ENCODE assay signal across 22 cellular contexts in genomic region chr10:101892782-101893391, GRCh38. TPM values are rescaled to one million over a fixed set of nuclear protein-coding genes. Genes with fewer than 3 reads are reported as not detected.
DNase-seq lines count a peak whose midpoint lies in the region; ATAC-seq and TF ChIP-seq lines count a peak whose summit lies in the region.
"Had no signal": no experiment of that assay in that cellular context is flagged by ENCODE, and none has a peak within 500 bp of the region (broad histone marks: within the 10 kb centered on the region; RNA-seq: fewer than 3 reads in every experiment).

No MANE protein-coding gene starts in this region.

- no peak overlapping the region for H2BK15ac ChIP-seq in mesendoderm (replicated peaks; ENCODE audit: low read depth)

- no peak overlapping the region for H4K8ac ChIP-seq in mesendoderm (ENCODE audit: low read depth, low read length)

- H3K9me2 ChIP-seq in GM23248 (ENCODE audit: insufficient read depth), result no peaks in the 10 kb centered on the region

- no peak overlapping the region for H3K56ac ChIP-seq in mesendoderm (ENCODE audit: low read length)

- no peak for TF ChIP-seq CTCF in VCaP (conservative IDR thresholded peaks at IDR 0.05)

- 88 to 90% methylated on average over 4 of the region's 4 CpGs for WGBS in GM23248 (ENCODE audit: low coverage in 1 of 2, low lambda C conversion rate in 2 of 2, missing lambda C conversion rate in 2 of 2), 2 experiments
- no CpG with 5 or more reads among the region's 4 CpGs for WGBS in mesendoderm (ENCODE audit: extremely low coverage, insufficient coverage, low lambda C conversion rate)

- no peak overlapping the region for H3K23ac ChIP-seq in mesendoderm (ENCODE audit: low read length)

- H3K27ac ChIP-seq in GM23248, result no peak overlapping the region
- H3K27ac ChIP-seq in VCaP, result peak overlapping the region; percentile 20; the same call in 1 of the 2 replicates
- H3K27ac ChIP-seq in mesendoderm (ENCODE audit: low read depth, low read length), result no peak overlapping the region
- H3K27ac ChIP-seq: epithelial cell of prostate, sigmoid colon, thoracic aorta had no signal

- DNase-seq in AG20443 (ENCODE audit: low spot score), result peak; percentile 38
- DNase-seq in GM23248, result peak; percentile 43
- DNase-seq in mesendoderm, result no peak
- no peak for DNase-seq in SIG-M5 (lab: John Stamatoyannopoulos, UW)
- no peak for DNase-seq in RKO (ENCODE audit: low spot score)
- DNase-seq: activated CD4-positive, alpha-beta T cell treated with anti-CD3 and anti-CD28 coated beads, Interleukin-2, amount 10 ng/mL, durations not matched to agents 7 days and 5 days; activated CD8-positive, alpha-beta memory T cell treated with anti-CD3 and anti-CD28 coated beads, Interleukin-2, amount 50 U/mL, for 4 hours; CD4-positive, alpha-beta T cell; gastrocnemius medialis; Karpas-422; mesenchymal stem cell; naive B cell; NCI-H1105 treated with DMSO at 0.1 percent for 48 hours; NCI-H2107; NCI-H510A; sigmoid colon; stimulated activated naive CD4-positive, alpha-beta T cell had no signal

- H3K9me3 ChIP-seq in GM23248 (ENCODE audit: low read depth), result no peaks in the 10 kb centered on the region
- H3K9me3 ChIP-seq: gastrocnemius medialis, sigmoid colon, thoracic aorta had no signal

- H3K36me3 ChIP-seq in GM23248 (ENCODE audit: low read depth) (no peaks in the 10 kb centered on the region), mesendoderm (ENCODE audit: control insufficient read depth, insufficient read depth, low read length) (no peaks in the 10 kb centered on the region)
- H3K36me3 ChIP-seq: gastrocnemius medialis, thoracic aorta had no signal

- H3K27me3 ChIP-seq in GM23248 (replicated peaks; ENCODE audit: insufficient read depth) (no peaks in the 10 kb centered on the region), mesendoderm (ENCODE audit: insufficient read depth, low read length, poor library complexity) (no peaks in the 10 kb centered on the region)
- H3K27me3 ChIP-seq: gastrocnemius medialis, sigmoid colon had no signal

- H2BK5ac ChIP-seq in mesendoderm (ENCODE audit: low read length), result no peak overlapping the region

- H3K18ac ChIP-seq in mesendoderm (ENCODE audit: low read length), result peak overlapping the region; percentile 76

- no peak for ATAC-seq in GM19455 (IDR thresholded peaks at IDR 0.05; ENCODE audit: unreplicated experiment)

- H3K4me1 ChIP-seq in GM23248 (ENCODE audit: insufficient read depth) (no peaks in the 10 kb centered on the region), mesendoderm (ENCODE audit: control insufficient read depth, low read depth, low read length) (peaks cover 7% of the 10 kb centered on the region)

- H3K4me3 ChIP-seq in GM23248 (no peak overlapping the region), mesendoderm (ENCODE audit: low read length) (no peak overlapping the region)
- H3K4me3 ChIP-seq: gastrocnemius medialis, sigmoid colon, thoracic aorta had no signal

- H3K4ac ChIP-seq in mesendoderm (ENCODE audit: low read depth, low read length), result peak overlapping the region; percentile 24

- no peaks in the 10 kb centered on the region for H3K79me1 ChIP-seq in mesendoderm (ENCODE audit: low read length)

- H3K9ac ChIP-seq in GM23248 (no peak overlapping the region), mesendoderm (ENCODE audit: low read length) (no peak overlapping the region)

- no peak overlapping the region for H2BK120ac ChIP-seq in mesendoderm (ENCODE audit: low read depth, low read length)

- in situ Hi-C loops in GM23248 (cut with MboI), result no loop called here

- no peak overlapping the region for H2AFZ ChIP-seq in GM23248

- no peak overlapping the region for H3K4me2 ChIP-seq in GM23248 (ENCODE audit: unreplicated experiment)
- no peak overlapping the region for H3K4me2 ChIP-seq in mesendoderm (ENCODE audit: low read length)

- H2AK5ac ChIP-seq in mesendoderm (ENCODE audit: low read length), result peak overlapping the region; percentile 53

- peaks cover 8% of the 10 kb centered on the region; the same call in 1 of the 2 replicates for H3F3A ChIP-seq in GM23248 (ENCODE audit: insufficient read depth)

- no peaks in the 10 kb centered on the region; the same call in 1 of the 2 replicates for H3K79me2 ChIP-seq in GM23248 (ENCODE audit: insufficient read depth)
- H3K79me2 ChIP-seq in mesendoderm (ENCODE audit: control insufficient read depth, insufficient read depth, low read length), result no peaks in the 10 kb centered on the region

- no peak overlapping the region for H4K5ac ChIP-seq in mesendoderm (ENCODE audit: low read length)

- no peaks in the 10 kb centered on the region for H4K20me1 ChIP-seq in GM23248 (ENCODE audit: insufficient read depth)

RNA-seq across cellular contexts. Expression of gene KCNIP2, which starts 49.3 kb away (rescaled TPM):
- 0.22 TPM in 1 of 2 replicates, not detected in the other for total RNA-seq in GM23248 (2014; rRNA removed; shearing (Covaris generic))
- polyA plus RNA-seq in GM23248 (2016; fragmentation: Nextera tagmentation; extraction: Ambion mirVana), result 0.15 and 0.24 TPM in 2 replicates
- polyA plus RNA-seq in mesendoderm (2013, experiment 1 of 2), result 0.46 TPM
- 0.80 TPM for polyA plus RNA-seq in mesendoderm (2013, experiment 2 of 2)
- total RNA-seq: H4 had no signal

Comparison
In these comparisons a context has a peak if more than half of its experiments do, and no peak if none do; other contexts are left out.
1. DNase-seq: peak in AG20443 (single experiment) and GM23248 (single experiment); none in mesendoderm (single experiment), SIG-M5 (single experiment) and RKO (single experiment).